10 cellular contexts compared by ENCODE assay signal in genomic region chr9:84293001-84293798, GRCh38. TPM values are rescaled to one million over a fixed set of nuclear protein-coding genes. Genes with fewer than 3 reads are reported as not detected.
DNase-seq lines count a peak whose midpoint lies in the region; ATAC-seq and TF ChIP-seq lines count a peak whose summit lies in the region.
"Had no signal": no experiment of that assay in that cellular context is flagged by ENCODE, and none has a peak within 500 bp of the region (broad histone marks: within the 10 kb centered on the region; RNA-seq: fewer than 3 reads in every experiment).

No MANE protein-coding gene starts in this region.

- H3K36me3 ChIP-seq in Peyer's patch, result no peaks in the 10 kb centered on the region
- H3K36me3 ChIP-seq in upper lobe of right lung, result no peaks in the 10 kb centered on the region

- H3K9me3 ChIP-seq in Peyer's patch (no peaks in the 10 kb centered on the region), upper lobe of right lung (no peaks in the 10 kb centered on the region)

- H3K4me3 Mint-ChIP-seq in osteocyte (ENCODE audit: unreplicated experiment), result no peak overlapping the region

- H3K4me1 ChIP-seq in Peyer's patch (peaks cover 0 to 12% (median 3%) of the 10 kb centered on the region in 4 donors), upper lobe of right lung (peaks cover 9% of the 10 kb centered on the region)

- TF ChIP-seq CTCF in Peyer's patch (IDR thresholded peaks at IDR 0.05) (no peak), upper lobe of right lung (IDR thresholded peaks at IDR 0.05) (no peak), osteocyte (IDR thresholded peaks at IDR 0.05) (no peak)

- ATAC-seq in HG02870 (IDR thresholded peaks at IDR 0.05; ENCODE audit: unreplicated experiment), result peak; percentile 50
- peak; percentile 62 for ATAC-seq in upper lobe of right lung

- intact Hi-C loops in upper lobe of right lung (cut with DNase I), result no loop called here

- H3K36me3 Mint-ChIP-seq in osteocyte (ENCODE audit: unreplicated experiment), result no peaks in the 10 kb centered on the region

- H3K4me3 ChIP-seq in Peyer's patch (no peak overlapping the region), upper lobe of right lung (no peak overlapping the region)

- H3K4me1 Mint-ChIP-seq in osteocyte (ENCODE audit: unreplicated experiment), result peaks cover 17% of the 10 kb centered on the region

- no peaks in the 10 kb centered on the region for H3K9me3 Mint-ChIP-seq in osteocyte (ENCODE audit: unreplicated experiment)

- no peak for TF ChIP-seq POLR2A in Peyer's patch (IDR thresholded peaks at IDR 0.05)

- peak; percentile 9 for DNase-seq in stimulated activated CD4-positive, alpha-beta T cell treated with anti-CD3 and anti-CD28 coated beads, Interleukin-15, amount 100 ng/mL, for 24 hours
- DNase-seq in stimulated activated CD4-positive, alpha-beta T cell treated with anti-CD3 and anti-CD28 coated beads, Interleukin-4, amount 100 ng/mL, for 4 hours, result no peak
- DNase-seq in Peyer's patch (peak in 2 of 3 donors; percentile 40 to 52), upper lobe of right lung (no peak), NCI-H345 (lab: John Stamatoyannopoulos, UW) (no peak), activated gamma-delta T cell (lab: John Stamatoyannopoulos, UW) (no peak), osteocyte (ENCODE audit: extremely low spot score, unreplicated experiment) (no peak)
- DNase-seq: effector CD4-positive, alpha-beta T cell; mesenchymal stem cell had no signal

- peak overlapping the region; percentile 35 to 78 (median 54) for H3K27ac ChIP-seq in Peyer's patch
- no peak overlapping the region for H3K27ac ChIP-seq in upper lobe of right lung

- no peaks in the 10 kb centered on the region for H3K27me3 Mint-ChIP-seq in osteocyte (ENCODE audit: unreplicated experiment)

- no peak overlapping the region for H3K27ac Mint-ChIP-seq in osteocyte (ENCODE audit: unreplicated experiment)

- H3K27me3 ChIP-seq in Peyer's patch (no peaks in the 10 kb centered on the region), upper lobe of right lung (no peaks in the 10 kb centered on the region)

RNA-seq across cellular contexts. Expression of gene SLC28A3, which starts 47.4 kb away (rescaled TPM):
- 10 to 100 TPM in 1 of 4 donors, 1 to 10 TPM in 3; 5.0 to 22.3 (median 7.4) TPM for total RNA-seq in Peyer's patch
- 1.6 TPM for total RNA-seq in upper lobe of right lung
- not detected in 2 replicates for total RNA-seq in osteocyte

Comparison
In these comparisons a context has a peak if more than half of its experiments do, and no peak if none do; other contexts are left out.
1. DNase-seq: peak in stimulated activated CD4-positive, alpha-beta T cell treated with anti-CD3 and anti-CD28 coated beads, Interleukin-15, amount 100 ng/mL, for 24 hours (single experiment) and Peyer's patch (2 of 3); none in stimulated activated CD4-positive, alpha-beta T cell treated with anti-CD3 and anti-CD28 coated beads, Interleukin-4, amount 100 ng/mL, for 4 hours (0 of 2), upper lobe of right lung (single experiment), NCI-H345 (single experiment), activated gamma-delta T cell (single experiment) and osteocyte (single experiment).